Comparison of ENCODE assay signal across 8 cellular contexts in the genomic region with DNA sequence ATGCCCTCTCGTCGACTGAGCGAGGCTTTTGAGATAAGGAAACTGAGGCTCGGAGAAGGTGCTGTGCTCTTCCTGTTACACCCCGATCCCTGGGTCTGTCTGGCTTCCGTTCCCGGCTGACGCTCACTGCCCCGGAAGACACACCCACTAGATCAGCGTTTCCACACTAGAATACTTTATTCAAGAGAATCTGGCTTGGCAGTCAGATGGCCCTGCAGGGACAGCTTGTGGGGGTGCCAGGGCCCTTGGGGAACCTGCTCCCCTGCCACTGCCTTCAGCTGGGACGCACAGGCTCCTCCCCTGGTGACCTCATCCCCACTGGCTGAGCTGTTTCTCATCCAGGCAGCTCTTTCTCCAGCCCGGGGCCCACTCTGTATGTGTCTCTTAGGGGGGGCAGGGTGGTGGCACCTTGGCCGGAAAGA. TPM values are rescaled to one million over a fixed set of nuclear protein-coding genes. Genes with fewer than 3 reads are reported as not detected.
DNase-seq lines count a peak whose midpoint lies in the region; ATAC-seq and TF ChIP-seq lines count a peak whose summit lies in the region.

No MANE protein-coding gene starts in this region.

- H3K9me3 ChIP-seq in CD4-positive, alpha-beta T cell (ENCODE audit: control insufficient read depth, low read length) = no peaks in the 10 kb centered on the region
- H3K9me3 ChIP-seq in right lobe of liver (no peaks in the 10 kb centered on the region), BE2C (no peaks in the 10 kb centered on the region)

- no peaks in the 10 kb centered on the region for H3K36me3 Mint-ChIP-seq in CD4-positive, alpha-beta T cell (ENCODE audit: low read depth)
- no peaks in the 10 kb centered on the region for H3K36me3 Mint-ChIP-seq in HFFc6 (ENCODE audit: low read depth)

- peak overlapping the region; percentile 95 for H3K27ac Mint-ChIP-seq in CD4-positive, alpha-beta T cell
- H3K27ac Mint-ChIP-seq in HFFc6 = peak overlapping the region; percentile 67

- H3K4me3 ChIP-seq in right lobe of liver = no peak overlapping the region
- H3K4me3 ChIP-seq in BE2C (ENCODE audit: low read depth, low read length) = no peak overlapping the region

- POLR2A ChIA-PET in CD4-positive, alpha-beta T cell (lab: Charles Lee) = interaction anchor here (0.6 to 1.6 kb wide), 4 partner anchors 11 to 147 kb away, joined by 3 to 5 read pairs (median 3); a partner anchor contains a TSS

- H3K9me3 Mint-ChIP-seq in CD4-positive, alpha-beta T cell = no peaks in the 10 kb centered on the region
- no peaks in the 10 kb centered on the region for H3K9me3 Mint-ChIP-seq in HFFc6

- peak; percentile 13 to 55 (median 43) for DNase-seq in CD4-positive, alpha-beta T cell
- peak; percentile 43 for DNase-seq in HFFc6
- DNase-seq in T-helper 9 cell = peak; percentile 37
- peak in 45 of 58 donors; percentile 11 to 86 (median 43) for DNase-seq in anterior cingulate cortex (lab: John Stamatoyannopoulos, UW)
- peak in 2 of 3 donors; percentile 57 to 66 for DNase-seq in right lobe of liver
- peak; percentile 41 for DNase-seq in stimulated activated CD8-positive, alpha-beta memory T cell treated with anti-CD3 and anti-CD28 coated beads, Interleukin-12 subunit alpha, Interleukin-12 subunit beta, amount 100 ng/mL, for 4 hours (ENCODE audit: low read depth)
- no peak for DNase-seq in BE2C

- peak; percentile 76 for ATAC-seq in CD4-positive, alpha-beta T cell (ENCODE audit: poor library complexity)
- ATAC-seq in right lobe of liver (peak; percentile 34 to 53 (median 46)), GM21619 (IDR thresholded peaks at IDR 0.05; ENCODE audit: unreplicated experiment) (no peak)

- CTCF ChIA-PET in CD4-positive, alpha-beta T cell (lab: Charles Lee) = interaction anchor here (1.7 kb wide), 1 partner anchor 81 kb away, joined by 5 read pairs; no protein-coding TSS in a partner anchor

- TF ChIP-seq CTCF in CD4-positive, alpha-beta T cell (IDR thresholded peaks at IDR 0.05) = no peak
- TF ChIP-seq CTCF in HFFc6 (IDR thresholded peaks at IDR 0.05) = no peak
- TF ChIP-seq CTCF in right lobe of liver (IDR thresholded peaks at IDR 0.05) = no peak
- TF ChIP-seq CTCF in BE2C (IDR thresholded peaks at IDR 0.05; ENCODE audit: low read depth, low read length) = no peak

- H3K4me1 ChIP-seq in right lobe of liver (peaks cover 0 to 19% (median 7%) of the 10 kb centered on the region in 4 donors), BE2C (peaks cover 10% of the 10 kb centered on the region)

- peak overlapping the region; percentile 69 for H3K27ac ChIP-seq in CD4-positive, alpha-beta T cell (ENCODE audit: low read depth, low read length)
- peak overlapping the region; percentile 43 to 62 (median 50) for H3K27ac ChIP-seq in right lobe of liver

- intact Hi-C loops in CD4-positive, alpha-beta T cell (cut with DNase I, micrococcal nuclease) = no loop called here
- intact Hi-C loops in right lobe of liver (cut with DNase I) = loop anchor here in 1 of 2 donors (10.0 kb wide), 1 partner anchor 143 kb away; no protein-coding TSS in a partner anchor

- 42% methylated on average over 11 of the region's 13 CpGs for WGBS in right lobe of liver (ENCODE audit: insufficient coverage, low coverage, low lambda C conversion rate, missing lambda C conversion rate)

- peaks cover 55% of the 10 kb centered on the region for H3K4me1 Mint-ChIP-seq in CD4-positive, alpha-beta T cell (ENCODE audit: low read depth)
- H3K4me1 Mint-ChIP-seq in HFFc6 (ENCODE audit: low read depth) = peaks cover 43% of the 10 kb centered on the region

- peak overlapping the region; percentile 80 for H3K4me3 Mint-ChIP-seq in CD4-positive, alpha-beta T cell
- H3K4me3 Mint-ChIP-seq in HFFc6 = no peak overlapping the region

- H3K27me3 Mint-ChIP-seq in CD4-positive, alpha-beta T cell = no peaks in the 10 kb centered on the region
- H3K27me3 Mint-ChIP-seq in HFFc6 (ENCODE audit: insufficient read depth) = no peaks in the 10 kb centered on the region; the same call in 1 of the 2 replicates

- H3K27me3 ChIP-seq in CD4-positive, alpha-beta T cell (ENCODE audit: control insufficient read depth, insufficient read depth, low read length) = no peaks in the 10 kb centered on the region
- no peaks in the 10 kb centered on the region for H3K27me3 ChIP-seq in right lobe of liver
- no peaks in the 10 kb centered on the region for H3K27me3 ChIP-seq in BE2C

- TF ChIP-seq POLR2A in right lobe of liver (IDR thresholded peaks at IDR 0.05) = no peak

- H3K36me3 ChIP-seq in right lobe of liver (no peaks in the 10 kb centered on the region), BE2C (no peaks in the 10 kb centered on the region)

RNA-seq across cellular contexts. Expression of a gene that starts 13.7 kb away (rescaled TPM):
- total RNA-seq in CD4-positive, alpha-beta T cell = under 1 TPM in 1 of 2 experiments, not detected in 1; 0.11 TPM
- total RNA-seq in HFFc6 (2021; fragmentation: NEBNext Ultra II Directional; extraction: Animal tissue kit (Norgen Biotek cat#: 25700)) = 1 to 10 TPM in 4 of 6 experiments, under 1 TPM in 2; 0.87 to 2.9 (median 2.7) TPM
- total RNA-seq in right lobe of liver = 1 to 10 TPM in 5 of 6 experiments, under 1 TPM in 1; 0.55 to 4.2 (median 2.1) TPM
- 44.0 TPM for polyA plus RNA-seq in BE2C (2012; ENCODE audit: insufficient read depth, insufficient read length, low read depth)

RNA-seq across cellular contexts. Expression of a gene that starts 18.6 kb away (rescaled TPM):
- total RNA-seq in CD4-positive, alpha-beta T cell = 10 to 100 TPM; 12.5 to 12.7 TPM
- 1 to 10 TPM in 4 of 6 experiments, under 1 TPM in 2; 0.78 to 1.1 (median 1.0) TPM for total RNA-seq in HFFc6 (2021; fragmentation: NEBNext Ultra II Directional; extraction: Animal tissue kit (Norgen Biotek cat#: 25700))
- total RNA-seq in right lobe of liver = 1 to 10 TPM; 3.9 to 7.9 (median 4.9) TPM
- 122 TPM for polyA plus RNA-seq in BE2C (2012; ENCODE audit: insufficient read depth, insufficient read length, low read depth)

RNA-seq across cellular contexts. Expression of a gene that starts 60.0 kb away (rescaled TPM):
- 100 to 1,000 TPM; 162 to 170 TPM for total RNA-seq in CD4-positive, alpha-beta T cell
- 100 to 1,000 TPM in 5 of 6 experiments, 10 to 100 TPM in 1; 97.5 to 118 (median 109) TPM for total RNA-seq in HFFc6 (2021; fragmentation: NEBNext Ultra II Directional; extraction: Animal tissue kit (Norgen Biotek cat#: 25700))
- 100 to 1,000 TPM in 1 of 6 experiments, 10 to 100 TPM in 5; 63.8 to 112 (median 68.8) TPM for total RNA-seq in right lobe of liver
- 85.4 TPM for polyA plus RNA-seq in BE2C (2012; ENCODE audit: insufficient read depth, insufficient read length, low read depth)
